ENCODE assay signal across 24 cellular contexts in the genomic region with DNA sequence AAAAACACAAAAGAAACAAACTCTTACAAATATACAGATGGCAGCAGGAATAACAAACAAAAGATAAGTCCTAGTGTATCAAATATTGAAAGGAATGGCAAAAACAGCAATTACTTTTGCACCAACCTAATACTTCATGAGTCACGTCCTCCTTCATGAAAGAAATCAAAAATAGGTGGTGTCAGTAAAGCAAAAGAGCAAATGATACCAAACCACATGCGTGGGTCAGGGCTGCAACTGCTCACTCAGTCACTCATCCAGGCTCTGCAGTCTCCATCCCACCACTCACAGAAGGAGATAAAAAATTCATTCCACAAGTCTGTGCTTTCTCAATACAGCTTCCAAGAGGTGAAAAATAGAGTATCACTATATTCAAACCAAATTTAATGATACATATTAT. TPM values are rescaled to one million over a fixed set of nuclear protein-coding genes. Genes with fewer than 3 reads are reported as not detected.
A peak's percentile ranks its signal among the peaks of the same experiment; 100 is the strongest.
DNase-seq lines count a peak whose midpoint lies in the region; ATAC-seq, FAIRE-seq and TF ChIP-seq lines count a peak whose summit lies in the region.
"Had no signal": no experiment of that assay in that cellular context is flagged by ENCODE, and none has a peak within 500 bp of the region (broad histone marks: within the 10 kb centered on the region; RNA-seq: fewer than 3 reads in every experiment).

No MANE protein-coding gene starts in this region.

- no peak overlapping the region for H3K4me3 Mint-ChIP-seq in progenitor cell of endocrine pancreas (ENCODE audit: low read depth)
- H3K4me3 Mint-ChIP-seq in T-helper 2 cell treated with Interferon-gamma antibody and Interleukin-4, amounts not matched to agents 5 μg/mL and 100 μg/mL, for 36 hours = no peak overlapping the region
- H3K4me3 Mint-ChIP-seq: CD4-positive, alpha-beta T cell; endodermal cell; stimulated activated naive B cell treated with anti-CD40 and anti-IgM and Interleukin-4, amounts not matched to agents 10 μg/mL and 1 μg/mL and 100 μg/mL, for 72 hours had no signal

- intact Hi-C loops in heart right ventricle (cut with DNase I) = no loop called here
- intact Hi-C loops in Right ventricle myocardium inferior (cut with DNase I) = no loop called here

- H3K27me3 Mint-ChIP-seq in progenitor cell of endocrine pancreas = no peaks in the 10 kb centered on the region
- no peaks in the 10 kb centered on the region for H3K27me3 Mint-ChIP-seq in T-helper 2 cell treated with Interferon-gamma antibody and Interleukin-4, amounts not matched to agents 5 μg/mL and 100 μg/mL, for 36 hours (ENCODE audit: low read depth)
- H3K27me3 Mint-ChIP-seq: CD4-positive, alpha-beta T cell; stimulated activated naive B cell treated with anti-CD40 and anti-IgM and Interleukin-4, amounts not matched to agents 10 μg/mL and 1 μg/mL and 100 μg/mL, for 72 hours had no signal

- peaks cover 2% of the 10 kb centered on the region for H3K36me3 Mint-ChIP-seq in progenitor cell of endocrine pancreas (ENCODE audit: insufficient read depth)
- H3K36me3 Mint-ChIP-seq in T-helper 2 cell treated with Interferon-gamma antibody and Interleukin-4, amounts not matched to agents 5 μg/mL and 100 μg/mL, for 36 hours (ENCODE audit: low read depth) = peaks cover 2% of the 10 kb centered on the region

- no peaks in the 10 kb centered on the region for H3K9me3 ChIP-seq in heart right ventricle
- H3K9me3 ChIP-seq: left lung, SK-N-SH, spleen had no signal

- DNase-seq in heart right ventricle (no peak), Right ventricle myocardium inferior (ENCODE audit: missing footprints) (no peak), amniotic epithelial cell (ENCODE audit: low read depth) (peak; percentile 43), lung microvascular endothelial cell (ENCODE audit: low read depth in 2 of 2) (peak; percentile 14 to 60), urothelium cell line (ENCODE audit: low spot score) (no peak), progenitor cell of endocrine pancreas (ENCODE audit: low spot score, unreplicated experiment) (no peak), RWPE1 (ENCODE audit: low spot score) (no peak)
- no peak for DNase-seq in T-helper 2 cell treated with Interferon-gamma antibody and Interleukin-4, amounts not matched to agents 5 μg/mL and 100 μg/mL, for 36 hours (ENCODE audit: low spot score)
- DNase-seq: activated CD4-positive, alpha-beta T cell treated with anti-CD3 and anti-CD28 coated beads, Interleukin-2, amount 50 U/mL, for 1 hour; amniotic stem cell; CD4-positive, alpha-beta T cell; cerebellar nuclear complex; endodermal cell; left lung; NCI-H1092; NCI-H2107; SK-N-SH; spleen; stimulated activated naive B cell treated with anti-CD40 and anti-IgM and Interleukin-4, amounts not matched to agents 10 μg/mL and 1 μg/mL and 100 μg/mL, for 72 hours had no signal

- peaks cover 0 to 42% (median 28%) of the 10 kb centered on the region in 9 donors for H3K4me1 ChIP-seq in heart right ventricle

- POLR2A ChIA-PET in RWPE1 (lab: Yijun Ruan, JAX; ENCODE audit: low non-redundant PET) = no interaction called here

- no peaks in the 10 kb centered on the region for H3K4me1 Mint-ChIP-seq in progenitor cell of endocrine pancreas (ENCODE audit: low read depth)
- H3K4me1 Mint-ChIP-seq in T-helper 2 cell treated with Interferon-gamma antibody and Interleukin-4, amounts not matched to agents 5 μg/mL and 100 μg/mL, for 36 hours (ENCODE audit: low read depth) = peaks cover 7% of the 10 kb centered on the region
- H3K4me1 Mint-ChIP-seq: endodermal cell had no signal

- ATAC-seq in heart right ventricle = peak in 2 of 8 donors; percentile 28 to 38
- ATAC-seq in Right ventricle myocardium inferior = no peak
- ATAC-seq: left lung; stimulated activated naive B cell treated with anti-CD40 and anti-IgM and Interleukin-4, amounts not matched to agents 10 μg/mL and 1 μg/mL and 100 μg/mL, for 72 hours had no signal

- 44 to 55% methylated on average over 2 of the region's 2 CpGs for WGBS in heart right ventricle, 2 donors

- no peak overlapping the region for H3K27ac Mint-ChIP-seq in progenitor cell of endocrine pancreas
- H3K27ac Mint-ChIP-seq in T-helper 2 cell treated with Interferon-gamma antibody and Interleukin-4, amounts not matched to agents 5 μg/mL and 100 μg/mL, for 36 hours = no peak overlapping the region
- H3K27ac Mint-ChIP-seq: CD4-positive, alpha-beta T cell; endodermal cell; stimulated activated naive B cell treated with anti-CD40 and anti-IgM and Interleukin-4, amounts not matched to agents 10 μg/mL and 1 μg/mL and 100 μg/mL, for 72 hours had no signal

- H3K9me3 Mint-ChIP-seq in progenitor cell of endocrine pancreas (ENCODE audit: low read depth) = no peaks in the 10 kb centered on the region
- no peaks in the 10 kb centered on the region for H3K9me3 Mint-ChIP-seq in T-helper 2 cell treated with Interferon-gamma antibody and Interleukin-4, amounts not matched to agents 5 μg/mL and 100 μg/mL, for 36 hours
- H3K9me3 Mint-ChIP-seq: CD4-positive, alpha-beta T cell; endodermal cell; stimulated activated naive B cell treated with anti-CD40 and anti-IgM and Interleukin-4, amounts not matched to agents 10 μg/mL and 1 μg/mL and 100 μg/mL, for 72 hours had no signal

- no peaks in the 10 kb centered on the region for H3K27me3 ChIP-seq in heart right ventricle
- H3K27me3 ChIP-seq: left lung, spleen had no signal

- H3K4me3 ChIP-seq in heart right ventricle = no peak overlapping the region
- H3K4me3 ChIP-seq: left lung, spleen had no signal

- CTCF ChIA-PET in RWPE1 (lab: Yijun Ruan, JAX) = interaction anchor here (0.7 kb wide), 1 partner anchor 239 kb away, joined by 3 read pairs; no protein-coding TSS in a partner anchor

- TF ChIP-seq CTCF in heart right ventricle (IDR thresholded peaks at IDR 0.05) (no peak), progenitor cell of endocrine pancreas (IDR thresholded peaks at IDR 0.05; ENCODE audit: unreplicated experiment) (no peak), RWPE1 (conservative IDR thresholded peaks at IDR 0.05; ENCODE audit: low read depth) (no peak)

- H3K27ac ChIP-seq in heart right ventricle (peak overlapping the region in 6 of 10 donors; percentile 5 to 60 (median 38)), RWPE1 (no peak overlapping the region)
- H3K27ac ChIP-seq: spleen had no signal

- H3K36me3 ChIP-seq in heart right ventricle = peaks cover 0 to 22% (median under 1%) of the 10 kb centered on the region in 9 donors

- FAIRE-seq in urothelium cell line (lab: Jason Lieb, UNC) = peak; percentile 37
- FAIRE-seq: TTC549 had no signal

RNA-seq across cellular contexts. Expression of gene ATG14, which starts 11.7 kb away (rescaled TPM):
- total RNA-seq in heart right ventricle (10 to 100 TPM in 9 of 10 donors, 1 to 10 TPM in 1; 8.9 to 18.1 (median 15.3) TPM), Right ventricle myocardium inferior (12.8 TPM), lung microvascular endothelial cell (10.5 and 13.1 TPM in 2 replicates), progenitor cell of endocrine pancreas (14.9 and 15.0 TPM in 2 replicates)
- 10 to 100 TPM in 1 of 2 donors, 1 to 10 TPM in 1; 3.5 to 21.9 TPM for polyA plus RNA-seq in heart right ventricle

RNA-seq across cellular contexts. Expression of gene TBPL2, which starts 40.5 kb away (rescaled TPM):
- total RNA-seq in heart right ventricle (not detected), Right ventricle myocardium inferior (not detected), lung microvascular endothelial cell (not detected in 2 replicates), progenitor cell of endocrine pancreas (not detected in 2 replicates)
- polyA plus RNA-seq in heart right ventricle = not detected
- total RNA-seq: CD4-positive, alpha-beta T cell; endodermal cell; H4; left lung; osteoblast; spleen; ureter had no signal
- polyA plus RNA-seq: AG04450, SK-N-SH, spleen had no signal

Comparison
In these comparisons a context has a peak if more than half of its experiments do, and no peak if none do; other contexts are left out.
1. DNase-seq: peak in amniotic epithelial cell (single experiment) and lung microvascular endothelial cell (2 of 2); none in heart right ventricle (0 of 2), Right ventricle myocardium inferior (single experiment), urothelium cell line (single experiment), progenitor cell of endocrine pancreas (single experiment), RWPE1 (single experiment) and T-helper 2 cell treated with Interferon-gamma antibody and Interleukin-4, amounts not matched to agents 5 μg/mL and 100 μg/mL, for 36 hours (single experiment).